In the genomic region with DNA sequence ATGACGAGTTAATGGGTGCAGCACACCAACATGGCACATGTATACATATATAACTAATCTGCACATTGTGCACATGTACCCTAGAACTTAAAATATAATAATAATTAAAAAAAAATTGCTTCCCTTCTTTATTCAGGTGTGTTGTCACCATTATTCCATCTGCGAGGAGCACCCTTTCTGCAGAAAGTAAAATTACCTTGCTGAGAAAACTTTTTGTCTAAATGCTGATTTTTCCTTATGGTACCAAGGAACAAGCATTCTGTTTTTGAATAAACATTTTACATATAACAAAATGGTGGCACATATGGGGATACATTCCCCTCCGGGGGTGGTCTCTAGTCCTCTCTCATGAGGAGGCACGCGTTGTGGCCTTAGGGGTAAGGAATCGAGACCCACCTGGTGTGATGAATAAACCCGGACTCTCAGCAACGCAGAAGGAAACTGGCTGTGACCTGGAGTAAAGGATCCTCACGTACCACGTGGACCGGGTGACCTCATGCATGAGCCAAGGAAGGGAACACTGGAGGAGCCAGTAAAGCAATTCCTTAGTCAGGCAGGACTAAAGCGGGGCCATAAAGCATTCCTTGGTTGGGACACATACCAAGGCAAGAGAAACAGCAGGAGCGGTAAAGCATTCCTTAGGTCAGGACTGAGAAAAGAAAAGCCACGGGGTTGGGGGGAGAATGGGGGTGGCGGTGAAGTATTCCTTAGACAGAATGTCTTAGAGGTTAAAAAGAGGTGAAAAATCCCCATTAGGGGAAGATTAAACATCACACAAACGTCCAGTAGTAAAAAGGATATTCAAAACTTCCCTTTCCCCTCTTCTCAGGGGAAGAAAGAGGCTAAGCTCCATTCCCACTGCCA, we compare ENCODE assay signal across 21 cellular contexts.
"Had no signal": no experiment of that assay in that cellular context is flagged by ENCODE, and none has a peak within 500 bp of the region (broad histone marks: within the 10 kb centered on the region; RNA-seq: fewer than 3 reads in every experiment).

No MANE protein-coding gene starts in this region.

- DNase-seq: activated CD4-positive, alpha-beta T cell treated with anti-CD3 and anti-CD28 coated beads, Interleukin-2, amount 50 U/mL, for 1 hour; activated CD4-positive, CD25-positive, alpha-beta regulatory T cell treated with anti-CD3 and anti-CD28 coated beads, Interleukin-2, amount 50 U/mL, for 72 hours; activated effector memory CD4-positive, alpha-beta T cell treated with anti-CD3 and anti-CD28 coated beads, Interleukin-2, amount 50 U/mL, for 16 hours; activated T-cell treated with anti-CD3 and anti-CD28 coated beads, Interleukin-2, amount 50 U/mL, for 72 hours; amniotic stem cell; dermis blood vessel endothelial cell; effector memory CD8-positive, alpha-beta T cell; foreskin fibroblast; hypothalamus; kidney; left lung; occipital lobe; retina; stimulated activated CD4-positive, alpha-beta T cell treated with anti-CD3 and anti-CD28 coated beads, Interleukin-1b, Interleukin-23, amount 100 ng/mL, for 48 hours; stimulated activated naive CD8-positive, alpha-beta T cell treated with anti-CD3 and anti-CD28 coated beads, Interleukin-15, Interleukin-2, amounts not matched to agents 100 U/mL and 50 U/mL, for 24 hours; transverse colon had no signal

- H3K4me3 ChIP-seq: cardiac muscle cell, left lung, transverse colon had no signal

- ATAC-seq: activated naive CD4-positive, alpha-beta T cell treated with anti-CD3 and anti-CD28 coated beads, Interleukin-2, amount 50 U/mL, for 72 hours; activated T-cell treated with anti-CD3 and anti-CD28 coated beads, Interleukin-2, amount 50 U/mL, for 72 hours; effector memory CD8-positive, alpha-beta T cell; left lung; natural killer cell treated with Interleukin-12 subunit alpha and Interleukin-12 subunit beta and Interleukin-15 and Interleukin-18, amount 100 ng/mL, for 72 hours; stimulated activated naive CD8-positive, alpha-beta T cell treated with anti-CD3 and anti-CD28 coated beads, Interleukin-15, Interleukin-2, amounts not matched to agents 100 U/mL and 50 U/mL, for 24 hours had no signal

- H3K4me3 Mint-ChIP-seq: activated T-cell treated with anti-CD3 and anti-CD28 coated beads, Interleukin-2, amount 50 U/mL, for 72 hours; effector memory CD8-positive, alpha-beta T cell; mesothelial cell of epicardium; natural killer cell treated with Interleukin-12 subunit alpha and Interleukin-12 subunit beta and Interleukin-15 and Interleukin-18, amount 100 ng/mL, for 72 hours; T-helper 1 cell treated with Interleukin-12 subunit alpha and Interleukin-12 subunit beta and Interleukin-4 antibody, amounts not matched to agents 30 μg/mL and 1 μg/mL, for 36 hours had no signal

- H3K27ac ChIP-seq: cardiac muscle cell, left lung, transverse colon had no signal

- FAIRE-seq: kidney had no signal

- H3K27me3 ChIP-seq: cardiac muscle cell had no signal

- H3K36me3 ChIP-seq: cardiac muscle cell, left lung, transverse colon had no signal

- H3K27ac Mint-ChIP-seq: activated naive CD4-positive, alpha-beta T cell treated with anti-CD3 and anti-CD28 coated beads, Interleukin-2, amount 50 U/mL, for 72 hours; activated T-cell treated with anti-CD3 and anti-CD28 coated beads, Interleukin-2, amount 50 U/mL, for 72 hours; effector memory CD8-positive, alpha-beta T cell; mesothelial cell of epicardium; natural killer cell treated with Interleukin-12 subunit alpha and Interleukin-12 subunit beta and Interleukin-15 and Interleukin-18, amount 100 ng/mL, for 72 hours; T-helper 1 cell treated with Interleukin-12 subunit alpha and Interleukin-12 subunit beta and Interleukin-4 antibody, amounts not matched to agents 30 μg/mL and 1 μg/mL, for 36 hours had no signal

- H3K4me1 ChIP-seq: left lung had no signal
